ENCODE assay signal across 24 cellular contexts in the genomic region with DNA sequence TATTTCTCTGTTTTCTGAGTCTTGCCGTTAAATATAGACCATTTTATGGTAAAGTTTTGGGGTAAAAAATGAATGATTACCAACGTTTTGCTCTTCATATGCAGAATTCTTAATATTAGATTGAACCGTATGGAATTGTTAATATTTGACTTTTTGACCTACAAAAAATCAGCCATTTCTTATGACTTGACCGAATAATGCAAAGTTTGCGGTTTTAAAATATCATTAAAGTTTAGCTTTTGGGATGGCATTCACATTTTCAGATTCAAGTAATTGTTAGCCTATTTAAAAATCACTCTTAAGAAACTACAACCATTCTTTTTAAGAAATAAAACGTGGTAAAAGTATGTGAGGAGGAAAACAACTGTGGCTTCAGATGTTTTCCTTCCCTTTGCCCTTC.
"Had no signal": no experiment of that assay in that cellular context is flagged by ENCODE, and none has a peak within 500 bp of the region (broad histone marks: within the 10 kb centered on the region; RNA-seq: fewer than 3 reads in every experiment).

No MANE protein-coding gene starts in this region.

- H3K27ac Mint-ChIP-seq: natural killer cell treated with Interleukin-12 subunit alpha and Interleukin-12 subunit beta and Interleukin-15 and Interleukin-18, amount 100 ng/mL, for 72 hours; progenitor cell of endocrine pancreas; stimulated activated naive B cell treated with anti-CD40 and anti-IgM and Interleukin-4, amounts not matched to agents 10 μg/mL and 1 μg/mL and 100 μg/mL, for 72 hours had no signal

- H3K9me3 Mint-ChIP-seq: naive thymus-derived CD4-positive, alpha-beta T cell; natural killer cell treated with Interleukin-12 subunit alpha and Interleukin-12 subunit beta and Interleukin-15 and Interleukin-18, amount 100 ng/mL, for 72 hours; stimulated activated naive B cell treated with anti-CD40 and anti-IgM and Interleukin-4, amounts not matched to agents 10 μg/mL and 1 μg/mL and 100 μg/mL, for 72 hours had no signal

- H3K27me3 Mint-ChIP-seq: naive thymus-derived CD4-positive, alpha-beta T cell; natural killer cell treated with Interleukin-12 subunit alpha and Interleukin-12 subunit beta and Interleukin-15 and Interleukin-18, amount 100 ng/mL, for 72 hours; progenitor cell of endocrine pancreas; stimulated activated naive B cell treated with anti-CD40 and anti-IgM and Interleukin-4, amounts not matched to agents 10 μg/mL and 1 μg/mL and 100 μg/mL, for 72 hours had no signal

- DNase-seq: islet precursor cell; left ventricle myocardium inferior; midbrain; mucosa of descending colon; naive thymus-derived CD4-positive, alpha-beta T cell; ovary; stimulated activated CD4-positive, alpha-beta T cell treated with anti-CD3 and anti-CD28 coated beads, Interleukin-12 subunit alpha, Interleukin-12 subunit beta, amount 100 ng/mL, for 4 hours; stimulated activated CD4-positive, alpha-beta T cell treated with anti-CD3 and anti-CD28 coated beads, Interleukin-15, amount 100 ng/mL, for 24 hours; stimulated activated CD4-positive, alpha-beta T cell treated with anti-CD3 and anti-CD28 coated beads, Interleukin-2, amount 100 ng/mL, for 24 hours; stimulated activated CD4-positive, alpha-beta T cell treated with anti-CD3 and anti-CD28 coated beads, Interleukin-4, amount 100 ng/mL, for 1 hour; stimulated activated naive B cell treated with anti-CD40 and anti-IgM and Interleukin-4, amounts not matched to agents 10 μg/mL and 1 μg/mL and 100 μg/mL, for 72 hours; stimulated activated naive CD8-positive, alpha-beta T cell treated with anti-CD3 and anti-CD28 coated beads, Interleukin-15, Interleukin-2, amounts not matched to agents 100 U/mL and 50 U/mL, for 24 hours; stomach; testis; thyroid gland; transverse colon; upper lobe of left lung had no signal

- H3K27ac ChIP-seq: left ventricle myocardium inferior, ovary, right atrium auricular region, skin epidermis, stomach, testis, thyroid gland, transverse colon, upper lobe of left lung, vagina had no signal

- ATAC-seq: mucosa of descending colon; naive thymus-derived CD4-positive, alpha-beta T cell; natural killer cell treated with Interleukin-12 subunit alpha and Interleukin-12 subunit beta and Interleukin-15 and Interleukin-18, amount 100 ng/mL, for 72 hours; sciatic nerve; stimulated activated naive B cell treated with anti-CD40 and anti-IgM and Interleukin-4, amounts not matched to agents 10 μg/mL and 1 μg/mL and 100 μg/mL, for 72 hours; stimulated activated naive CD8-positive, alpha-beta T cell treated with anti-CD3 and anti-CD28 coated beads, Interleukin-15, Interleukin-2, amounts not matched to agents 100 U/mL and 50 U/mL, for 24 hours had no signal

- H3K4me3 ChIP-seq: left ventricle myocardium inferior, lung, mucosa of descending colon, ovary, right atrium auricular region, skin epidermis, stomach, testis, thyroid gland, transverse colon, upper lobe of left lung, vagina had no signal

- H3K4me1 ChIP-seq: right atrium auricular region, testis, thyroid gland, transverse colon, upper lobe of left lung, vagina had no signal

- H3K27me3 ChIP-seq: ovary, right atrium auricular region, stomach, testis, thyroid gland, transverse colon, upper lobe of left lung, vagina had no signal

- H3K4me3 Mint-ChIP-seq: naive thymus-derived CD4-positive, alpha-beta T cell; natural killer cell treated with Interleukin-12 subunit alpha and Interleukin-12 subunit beta and Interleukin-15 and Interleukin-18, amount 100 ng/mL, for 72 hours; stimulated activated naive B cell treated with anti-CD40 and anti-IgM and Interleukin-4, amounts not matched to agents 10 μg/mL and 1 μg/mL and 100 μg/mL, for 72 hours had no signal

- H3K9me3 ChIP-seq: left ventricle myocardium inferior, mucosa of descending colon, ovary, right atrium auricular region, stomach, testis, thyroid gland, transverse colon, upper lobe of left lung, vagina had no signal

- H3K36me3 ChIP-seq: left ventricle myocardium inferior, ovary, right atrium auricular region, stomach, thyroid gland, transverse colon, upper lobe of left lung, vagina had no signal

- H3K36me3 Mint-ChIP-seq: natural killer cell treated with Interleukin-12 subunit alpha and Interleukin-12 subunit beta and Interleukin-15 and Interleukin-18, amount 100 ng/mL, for 72 hours had no signal
